Comparison of ENCODE assay signal across 17 cellular contexts in the genomic region with DNA sequence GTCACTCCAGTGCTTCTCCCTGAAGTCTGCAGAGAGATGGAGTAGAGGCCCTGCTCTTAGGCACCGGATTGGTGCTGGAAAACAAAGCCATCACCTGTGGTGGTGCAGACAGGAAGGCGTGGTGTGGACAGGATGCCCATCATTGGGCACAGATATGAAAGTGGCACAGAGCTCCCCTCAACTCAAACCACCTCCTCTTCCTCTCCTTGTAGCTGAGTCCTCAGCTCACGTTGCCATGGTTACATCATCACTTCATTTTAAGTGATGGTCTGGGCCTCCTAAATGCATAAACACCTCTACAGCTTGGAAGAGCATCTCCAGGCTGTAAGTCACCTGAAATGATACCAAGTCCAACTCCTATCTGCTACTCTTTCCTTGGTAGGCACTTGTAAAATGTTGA. TPM values are rescaled to one million over a fixed set of nuclear protein-coding genes. Genes with fewer than 3 reads are reported as not detected.
DNase-seq lines count a peak whose midpoint lies in the region; ATAC-seq and TF ChIP-seq lines count a peak whose summit lies in the region.
"Had no signal": no experiment of that assay in that cellular context is flagged by ENCODE, and none has a peak within 500 bp of the region (broad histone marks: within the 10 kb centered on the region; RNA-seq: fewer than 3 reads in every experiment).

No MANE protein-coding gene starts in this region.

- peaks cover 17% of the 10 kb centered on the region for H3K4me1 Mint-ChIP-seq in activated naive CD4-positive, alpha-beta T cell treated with anti-CD3 and anti-CD28 coated beads for 36 hours (ENCODE audit: low read depth)
- peaks cover 31% of the 10 kb centered on the region for H3K4me1 Mint-ChIP-seq in activated CD8-positive, alpha-beta T cell treated with anti-CD3 and anti-CD28 coated beads for 36 hours (ENCODE audit: low read depth)
- H3K4me1 Mint-ChIP-seq: WTC11 had no signal

- no peak overlapping the region for H3K4me3 ChIP-seq in upper lobe of right lung
- H3K4me3 ChIP-seq: adrenal gland, pancreas had no signal

- CTCF ChIA-PET in activated naive CD4-positive, alpha-beta T cell treated with anti-CD3 and anti-CD28 coated beads for 36 hours (lab: Charles Lee) = no interaction called here
- CTCF ChIA-PET in activated CD8-positive, alpha-beta T cell treated with anti-CD3 and anti-CD28 coated beads for 36 hours (lab: Charles Lee) = interaction anchor here (1.0 kb wide), 1 partner anchor 14 kb away, joined by 3 read pairs; no protein-coding TSS in a partner anchor

- H3K4me1 ChIP-seq in upper lobe of right lung = peaks cover 5% of the 10 kb centered on the region
- H3K4me1 ChIP-seq: adrenal gland, pancreas had no signal

- H3K27me3 Mint-ChIP-seq in activated naive CD4-positive, alpha-beta T cell treated with anti-CD3 and anti-CD28 coated beads for 36 hours (ENCODE audit: low read depth) = no peaks in the 10 kb centered on the region
- H3K27me3 Mint-ChIP-seq in activated CD8-positive, alpha-beta T cell treated with anti-CD3 and anti-CD28 coated beads for 36 hours = no peaks in the 10 kb centered on the region

- H3K36me3 Mint-ChIP-seq in activated naive CD4-positive, alpha-beta T cell treated with anti-CD3 and anti-CD28 coated beads for 36 hours (ENCODE audit: low read depth) = peaks cover 3% of the 10 kb centered on the region
- peaks cover 11% of the 10 kb centered on the region for H3K36me3 Mint-ChIP-seq in activated CD8-positive, alpha-beta T cell treated with anti-CD3 and anti-CD28 coated beads for 36 hours (ENCODE audit: low read depth)
- H3K36me3 Mint-ChIP-seq: WTC11 had no signal

- H3K27ac Mint-ChIP-seq in activated naive CD4-positive, alpha-beta T cell treated with anti-CD3 and anti-CD28 coated beads for 36 hours = no peak overlapping the region
- peak overlapping the region; percentile 58 for H3K27ac Mint-ChIP-seq in activated CD8-positive, alpha-beta T cell treated with anti-CD3 and anti-CD28 coated beads for 36 hours
- H3K27ac Mint-ChIP-seq: WTC11 had no signal

- H3K27me3 ChIP-seq in upper lobe of right lung = no peaks in the 10 kb centered on the region
- H3K27me3 ChIP-seq: adrenal gland, pancreas had no signal

- TF ChIP-seq CTCF in activated CD8-positive, alpha-beta T cell treated with anti-CD3 and anti-CD28 coated beads for 36 hours (IDR thresholded peaks at IDR 0.05) = no peak
- TF ChIP-seq CTCF in upper lobe of right lung (IDR thresholded peaks at IDR 0.05) = no peak

- H3K9me3 Mint-ChIP-seq in activated naive CD4-positive, alpha-beta T cell treated with anti-CD3 and anti-CD28 coated beads for 36 hours = no peaks in the 10 kb centered on the region
- no peaks in the 10 kb centered on the region for H3K9me3 Mint-ChIP-seq in activated CD8-positive, alpha-beta T cell treated with anti-CD3 and anti-CD28 coated beads for 36 hours
- H3K9me3 Mint-ChIP-seq: WTC11 had no signal

- H3K9me3 ChIP-seq in upper lobe of right lung = no peaks in the 10 kb centered on the region
- H3K9me3 ChIP-seq: adrenal gland, pancreas had no signal

- intact Hi-C loops in activated naive CD4-positive, alpha-beta T cell treated with anti-CD3 and anti-CD28 coated beads for 36 hours (cut with micrococcal nuclease) = no loop called here
- intact Hi-C loops in activated CD8-positive, alpha-beta T cell treated with anti-CD3 and anti-CD28 coated beads for 36 hours (cut with micrococcal nuclease) = no loop called here
- intact Hi-C loops in upper lobe of right lung (cut with DNase I) = no loop called here

- peaks cover 9% of the 10 kb centered on the region for H3K36me3 ChIP-seq in upper lobe of right lung
- H3K36me3 ChIP-seq: adrenal gland, pancreas had no signal

- DNase-seq in activated naive CD4-positive, alpha-beta T cell treated with anti-CD3 and anti-CD28 coated beads for 36 hours = peak; percentile 19
- no peak for DNase-seq in activated naive CD4-positive, alpha-beta T cell treated with anti-CD3 and anti-CD28 coated beads, Interleukin-2, amount 50 U/mL, for 16 hours
- peak; percentile 62 for DNase-seq in activated CD8-positive, alpha-beta T cell treated with anti-CD3 and anti-CD28 coated beads for 36 hours
- peak; percentile 31 for DNase-seq in effector CD4-positive, alpha-beta T cell
- no peak for DNase-seq in upper lobe of right lung
- DNase-seq in activated CD4-positive, CD25-positive, alpha-beta regulatory T cell treated with anti-CD3 and anti-CD28 coated beads, Interleukin-2, amount 50 U/mL, for 72 hours = no peak
- DNase-seq in NOMO-1 (lab: John Stamatoyannopoulos, UW; ENCODE audit: unreplicated experiment in 2 of 2) = no peak
- DNase-seq in cerebellar cortex (ENCODE audit: low spot score) = no peak
- DNase-seq: adrenal gland, cerebellar nuclear complex, erythroblast, NCI-H1092 treated with DMSO at 0.1 percent for 48 hours, pancreas, small intestine had no signal

- no peak overlapping the region for H3K4me3 Mint-ChIP-seq in activated naive CD4-positive, alpha-beta T cell treated with anti-CD3 and anti-CD28 coated beads for 36 hours
- no peak overlapping the region for H3K4me3 Mint-ChIP-seq in activated CD8-positive, alpha-beta T cell treated with anti-CD3 and anti-CD28 coated beads for 36 hours
- H3K4me3 Mint-ChIP-seq: WTC11 had no signal

- peak; percentile 91 for ATAC-seq in activated CD8-positive, alpha-beta T cell treated with anti-CD3 and anti-CD28 coated beads for 36 hours
- ATAC-seq in upper lobe of right lung = peak; percentile 56
- ATAC-seq: pancreas, WTC11 had no signal

- POLR2A ChIA-PET in activated CD8-positive, alpha-beta T cell treated with anti-CD3 and anti-CD28 coated beads for 36 hours (lab: Charles Lee) = no interaction called here

- H3K27ac ChIP-seq in upper lobe of right lung = no peak overlapping the region
- H3K27ac ChIP-seq: adrenal gland, pancreas had no signal

RNA-seq across cellular contexts. Expression of a gene that starts 8.0 kb away (rescaled TPM):
- total RNA-seq in activated naive CD4-positive, alpha-beta T cell treated with anti-CD3 and anti-CD28 coated beads for 36 hours = 10 to 100 TPM; 76.8 to 82.9 TPM
- 10 to 100 TPM; 72.0 to 76.7 TPM for total RNA-seq in activated CD8-positive, alpha-beta T cell treated with anti-CD3 and anti-CD28 coated beads for 36 hours
- 77.4 TPM for total RNA-seq in upper lobe of right lung

RNA-seq across cellular contexts. Expression of a gene that starts 48.4 kb away (rescaled TPM):
- 1 to 10 TPM; 5.1 to 5.2 TPM for total RNA-seq in activated naive CD4-positive, alpha-beta T cell treated with anti-CD3 and anti-CD28 coated beads for 36 hours
- 1 to 10 TPM; 3.5 to 3.7 TPM for total RNA-seq in activated CD8-positive, alpha-beta T cell treated with anti-CD3 and anti-CD28 coated beads for 36 hours
- 40.2 TPM for total RNA-seq in upper lobe of right lung
- total RNA-seq: kidney epithelial cell, SK-MEL-5 had no signal

Comparison
In these comparisons a context has a peak if more than half of its experiments do, and no peak if none do; other contexts are left out.
1. DNase-seq: peak in activated naive CD4-positive, alpha-beta T cell treated with anti-CD3 and anti-CD28 coated beads for 36 hours (single experiment), activated CD8-positive, alpha-beta T cell treated with anti-CD3 and anti-CD28 coated beads for 36 hours (single experiment) and effector CD4-positive, alpha-beta T cell (single experiment); none in activated naive CD4-positive, alpha-beta T cell treated with anti-CD3 and anti-CD28 coated beads, Interleukin-2, amount 50 U/mL, for 16 hours (single experiment), upper lobe of right lung (single experiment), activated CD4-positive, CD25-positive, alpha-beta regulatory T cell treated with anti-CD3 and anti-CD28 coated beads, Interleukin-2, amount 50 U/mL, for 72 hours (single experiment), NOMO-1 (0 of 2) and cerebellar cortex (single experiment).